ENCODE assay signal across 1 cellular context in the genomic region with DNA sequence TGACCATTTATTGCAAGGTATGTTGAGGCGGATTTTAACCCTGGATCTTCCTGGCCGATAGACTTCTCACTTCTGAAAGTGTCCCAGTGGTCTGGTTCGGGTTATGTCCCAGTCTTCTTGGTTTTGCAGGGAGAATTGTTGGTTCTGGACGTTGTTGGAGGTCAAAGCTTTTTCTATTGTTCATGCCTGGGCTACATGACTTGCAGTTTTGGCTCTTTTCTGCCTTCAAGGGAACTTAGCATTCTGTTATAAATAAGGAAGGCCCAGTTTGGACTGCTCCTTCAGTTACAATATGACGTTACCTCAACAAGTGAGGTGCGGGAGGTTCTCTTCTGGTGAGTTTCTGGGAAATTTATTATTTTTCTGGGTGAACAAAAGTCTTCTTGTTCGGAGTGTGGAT.
TF ChIP-seq lines count a peak whose summit lies in the region.

No MANE protein-coding gene starts in this region.

TF ChIP-seq in GM23338, 12 proteins besides CTCF, POLR2A, EP300 and RAD21 (continued from another document):
- no peak for TF ChIP-seq EZH2 (IDR thresholded peaks at IDR 0.05; ENCODE audit: low read depth, unreplicated experiment)
- TF ChIP-seq, protein P1, sequence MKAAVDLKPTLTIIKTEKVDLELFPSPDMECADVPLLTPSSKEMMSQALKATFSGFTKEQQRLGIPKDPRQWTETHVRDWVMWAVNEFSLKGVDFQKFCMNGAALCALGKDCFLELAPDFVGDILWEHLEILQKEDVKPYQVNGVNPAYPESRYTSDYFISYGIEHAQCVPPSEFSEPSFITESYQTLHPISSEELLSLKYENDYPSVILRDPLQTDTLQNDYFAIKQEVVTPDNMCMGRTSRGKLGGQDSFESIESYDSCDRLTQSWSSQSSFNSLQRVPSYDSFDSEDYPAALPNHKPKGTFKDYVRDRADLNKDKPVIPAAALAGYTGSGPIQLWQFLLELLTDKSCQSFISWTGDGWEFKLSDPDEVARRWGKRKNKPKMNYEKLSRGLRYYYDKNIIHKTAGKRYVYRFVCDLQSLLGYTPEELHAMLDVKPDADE (IDR thresholded peaks at IDR 0.05) = no peak
- TF ChIP-seq, protein P2, sequence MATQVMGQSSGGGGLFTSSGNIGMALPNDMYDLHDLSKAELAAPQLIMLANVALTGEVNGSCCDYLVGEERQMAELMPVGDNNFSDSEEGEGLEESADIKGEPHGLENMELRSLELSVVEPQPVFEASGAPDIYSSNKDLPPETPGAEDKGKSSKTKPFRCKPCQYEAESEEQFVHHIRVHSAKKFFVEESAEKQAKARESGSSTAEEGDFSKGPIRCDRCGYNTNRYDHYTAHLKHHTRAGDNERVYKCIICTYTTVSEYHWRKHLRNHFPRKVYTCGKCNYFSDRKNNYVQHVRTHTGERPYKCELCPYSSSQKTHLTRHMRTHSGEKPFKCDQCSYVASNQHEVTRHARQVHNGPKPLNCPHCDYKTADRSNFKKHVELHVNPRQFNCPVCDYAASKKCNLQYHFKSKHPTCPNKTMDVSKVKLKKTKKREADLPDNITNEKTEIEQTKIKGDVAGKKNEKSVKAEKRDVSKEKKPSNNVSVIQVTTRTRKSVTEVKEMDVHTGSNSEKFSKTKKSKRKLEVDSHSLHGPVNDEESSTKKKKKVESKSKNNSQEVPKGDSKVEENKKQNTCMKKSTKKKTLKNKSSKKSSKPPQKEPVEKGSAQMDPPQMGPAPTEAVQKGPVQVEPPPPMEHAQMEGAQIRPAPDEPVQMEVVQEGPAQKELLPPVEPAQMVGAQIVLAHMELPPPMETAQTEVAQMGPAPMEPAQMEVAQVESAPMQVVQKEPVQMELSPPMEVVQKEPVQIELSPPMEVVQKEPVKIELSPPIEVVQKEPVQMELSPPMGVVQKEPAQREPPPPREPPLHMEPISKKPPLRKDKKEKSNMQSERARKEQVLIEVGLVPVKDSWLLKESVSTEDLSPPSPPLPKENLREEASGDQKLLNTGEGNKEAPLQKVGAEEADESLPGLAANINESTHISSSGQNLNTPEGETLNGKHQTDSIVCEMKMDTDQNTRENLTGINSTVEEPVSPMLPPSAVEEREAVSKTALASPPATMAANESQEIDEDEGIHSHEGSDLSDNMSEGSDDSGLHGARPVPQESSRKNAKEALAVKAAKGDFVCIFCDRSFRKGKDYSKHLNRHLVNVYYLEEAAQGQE (IDR thresholded peaks at IDR 0.05; ENCODE audit: unreplicated experiment) = no peak
- TF ChIP-seq ZNF114 (CRISPR knock-in tag; IDR thresholded peaks at IDR 0.05) = no peak
- no peak for TF ChIP-seq CREB1 (CRISPR knock-in tag; IDR thresholded peaks at IDR 0.05; ENCODE audit: low read depth)
- TF ChIP-seq EZH2phosphoT487 (IDR thresholded peaks at IDR 0.05; ENCODE audit: unreplicated experiment) = no peak
- no peak for TF ChIP-seq NANOG (IDR thresholded peaks at IDR 0.05; ENCODE audit: borderline replicate concordance)
